21 cellular contexts compared by ENCODE assay signal in genomic region chr13:88005188-88005587, GRCh38.
DNase-seq lines count a peak whose midpoint lies in the region; TF ChIP-seq lines count a peak whose summit lies in the region.
"Had no signal": no experiment of that assay in that cellular context is flagged by ENCODE, and none has a peak within 500 bp of the region (broad histone marks: within the 10 kb centered on the region; RNA-seq: fewer than 3 reads in every experiment).

No MANE protein-coding gene starts in this region.

- WGBS in endodermal cell (ENCODE audit: insufficient coverage in 1 of 2, insufficient read length in 1 of 2), 2 experiments, result 84 to 86% methylated on average over 1 to 2 of the region's 2 CpGs

- CTCF ChIA-PET in OCI-LY7 (lab: Charles Lee; ENCODE audit: unreplicated experiment), result no interaction called here

- H3K9ac ChIP-seq in endodermal cell (ENCODE audit: extremely low read depth, low read length, poor library complexity, severe bottlenecking), result no peak overlapping the region

- H3K36me3 ChIP-seq in OCI-LY7 (ENCODE audit: insufficient read depth, low read length) (no peaks in the 10 kb centered on the region), endodermal cell (ENCODE audit: control insufficient read depth, insufficient read depth, low read length) (no peaks in the 10 kb centered on the region)
- H3K36me3 ChIP-seq: MG63, thyroid gland had no signal

- H3K4me1 Mint-ChIP-seq in endodermal cell, result no peaks in the 10 kb centered on the region
- no peaks in the 10 kb centered on the region for H3K4me1 Mint-ChIP-seq in activated T-helper 2 cell treated with anti-CD3 and anti-CD28 coated beads, Interferon-gamma antibody, Interleukin-2, Interleukin-4, amounts not matched to agents 10 μg/mL and 5 μg/mL and 100 μg/mL, durations not matched to agents 14 hours and 24 hours and 36 hours (ENCODE audit: low read depth)
- H3K4me1 Mint-ChIP-seq: activated naive CD8-positive, alpha-beta T cell treated with anti-CD3 and anti-CD28 coated beads for 36 hours; CD4-positive, alpha-beta memory T cell; neural crest cell; stimulated activated effector memory CD8-positive, alpha-beta T cell treated with anti-CD3 and anti-CD28 coated beads, Interleukin-12 subunit alpha, Interleukin-12 subunit beta, amount 100 ng/mL, for 72 hours had no signal

- TF ChIP-seq CTCF in OCI-LY7 (conservative IDR thresholded peaks at IDR 0.05; ENCODE audit: low read length), result 0 out of 2 replicates have a peak, but pooled peaks have one; percentile 34
- peak; percentile 21 for TF ChIP-seq CTCF in endodermal cell (conservative IDR thresholded peaks at IDR 0.05)
- TF ChIP-seq CTCF in GM20000 (IDR thresholded peaks at IDR 0.05; ENCODE audit: extremely low read depth, missing control alignments), result no peak

- H3K4me1 ChIP-seq in OCI-LY7 (ENCODE audit: insufficient read depth, low read length, poor library complexity, severe bottlenecking) (no peaks in the 10 kb centered on the region), endodermal cell (ENCODE audit: control insufficient read depth, insufficient read depth, low read length) (no peaks in the 10 kb centered on the region)
- H3K4me1 ChIP-seq: thyroid gland had no signal

- H3K4me2 ChIP-seq in OCI-LY7 (ENCODE audit: low read length), result no peak overlapping the region

- H3K4me3 ChIP-seq in OCI-LY7 (ENCODE audit: low read depth, low read length, poor library complexity, severe bottlenecking), result no peak overlapping the region
- H3K4me3 ChIP-seq in endodermal cell (ENCODE audit: low read length), result no peak overlapping the region
- H3K4me3 ChIP-seq: MG63, thyroid gland had no signal

- POLR2A ChIA-PET in OCI-LY7 (lab: Charles Lee), result no interaction called here

- H3K9me3 ChIP-seq in OCI-LY7 (ENCODE audit: low read length), result no peaks in the 10 kb centered on the region
- no peaks in the 10 kb centered on the region for H3K9me3 ChIP-seq in endodermal cell (ENCODE audit: control insufficient read depth, low read length)
- H3K9me3 ChIP-seq: MG63, thyroid gland had no signal

- no peaks in the 10 kb centered on the region for H3K9me3 Mint-ChIP-seq in endodermal cell
- H3K9me3 Mint-ChIP-seq in activated T-helper 2 cell treated with anti-CD3 and anti-CD28 coated beads, Interferon-gamma antibody, Interleukin-2, Interleukin-4, amounts not matched to agents 10 μg/mL and 5 μg/mL and 100 μg/mL, durations not matched to agents 14 hours and 24 hours and 36 hours, result peaks cover 16% of the 10 kb centered on the region
- H3K9me3 Mint-ChIP-seq: activated naive CD8-positive, alpha-beta T cell treated with anti-CD3 and anti-CD28 coated beads for 36 hours; neural crest cell had no signal

- H3K27me3 ChIP-seq in endodermal cell (ENCODE audit: control insufficient read depth, insufficient read depth, low read length, poor library complexity, severe bottlenecking), result no peaks in the 10 kb centered on the region
- H3K27me3 ChIP-seq: MG63, thyroid gland had no signal

- no peaks in the 10 kb centered on the region for H3K36me3 Mint-ChIP-seq in endodermal cell (ENCODE audit: low read depth)
- no peaks in the 10 kb centered on the region for H3K36me3 Mint-ChIP-seq in activated T-helper 2 cell treated with anti-CD3 and anti-CD28 coated beads, Interferon-gamma antibody, Interleukin-2, Interleukin-4, amounts not matched to agents 10 μg/mL and 5 μg/mL and 100 μg/mL, durations not matched to agents 14 hours and 24 hours and 36 hours (ENCODE audit: low read depth)
- H3K36me3 Mint-ChIP-seq: activated naive CD8-positive, alpha-beta T cell treated with anti-CD3 and anti-CD28 coated beads for 36 hours; CD4-positive, alpha-beta memory T cell; stimulated activated effector memory CD8-positive, alpha-beta T cell treated with anti-CD3 and anti-CD28 coated beads, Interleukin-12 subunit alpha, Interleukin-12 subunit beta, amount 100 ng/mL, for 72 hours had no signal

- no TSS peak for BruUV-seq in OCI-LY7 (replicated peaks; lab: Mats Ljungman, UMichigan)

- intact Hi-C loops in OCI-LY7 (cut with micrococcal nuclease; ENCODE audit: unreplicated experiment), result no loop called here
- intact Hi-C loops in activated T-helper 2 cell treated with anti-CD3 and anti-CD28 coated beads, Interferon-gamma antibody, Interleukin-2, Interleukin-4, amounts not matched to agents 10 μg/mL and 5 μg/mL and 100 μg/mL, durations not matched to agents 14 hours and 24 hours and 36 hours (cut with micrococcal nuclease), result no loop called here

- H3K4me3 Mint-ChIP-seq in endodermal cell, result no peak overlapping the region
- no peak overlapping the region for H3K4me3 Mint-ChIP-seq in activated T-helper 2 cell treated with anti-CD3 and anti-CD28 coated beads, Interferon-gamma antibody, Interleukin-2, Interleukin-4, amounts not matched to agents 10 μg/mL and 5 μg/mL and 100 μg/mL, durations not matched to agents 14 hours and 24 hours and 36 hours (ENCODE audit: low read depth)
- H3K4me3 Mint-ChIP-seq: activated naive CD8-positive, alpha-beta T cell treated with anti-CD3 and anti-CD28 coated beads for 36 hours; CD4-positive, alpha-beta memory T cell; neural crest cell; stimulated activated effector memory CD8-positive, alpha-beta T cell treated with anti-CD3 and anti-CD28 coated beads, Interleukin-12 subunit alpha, Interleukin-12 subunit beta, amount 100 ng/mL, for 72 hours had no signal

- no peaks in the 10 kb centered on the region for H4K20me1 ChIP-seq in OCI-LY7 (ENCODE audit: insufficient read depth, low read length)

- no peak overlapping the region for H3K27ac ChIP-seq in OCI-LY7 (ENCODE audit: low read depth, low read length, poor library complexity, severe bottlenecking)
- H3K27ac ChIP-seq in endodermal cell (ENCODE audit: low read depth, low read length), result no peak overlapping the region
- H3K27ac ChIP-seq: thyroid gland had no signal

- H2AFZ ChIP-seq in OCI-LY7 (ENCODE audit: low read length), result no peak overlapping the region

- no peak overlapping the region for H3K27ac Mint-ChIP-seq in endodermal cell
- no peak overlapping the region for H3K27ac Mint-ChIP-seq in activated T-helper 2 cell treated with anti-CD3 and anti-CD28 coated beads, Interferon-gamma antibody, Interleukin-2, Interleukin-4, amounts not matched to agents 10 μg/mL and 5 μg/mL and 100 μg/mL, durations not matched to agents 14 hours and 24 hours and 36 hours
- H3K27ac Mint-ChIP-seq: activated naive CD8-positive, alpha-beta T cell treated with anti-CD3 and anti-CD28 coated beads for 36 hours; CD4-positive, alpha-beta memory T cell; stimulated activated effector memory CD8-positive, alpha-beta T cell treated with anti-CD3 and anti-CD28 coated beads, Interleukin-12 subunit alpha, Interleukin-12 subunit beta, amount 100 ng/mL, for 72 hours had no signal

- H3K27me3 Mint-ChIP-seq in endodermal cell (ENCODE audit: insufficient read depth), result no peaks in the 10 kb centered on the region
- no peaks in the 10 kb centered on the region for H3K27me3 Mint-ChIP-seq in activated T-helper 2 cell treated with anti-CD3 and anti-CD28 coated beads, Interferon-gamma antibody, Interleukin-2, Interleukin-4, amounts not matched to agents 10 μg/mL and 5 μg/mL and 100 μg/mL, durations not matched to agents 14 hours and 24 hours and 36 hours (ENCODE audit: low read depth)
- H3K27me3 Mint-ChIP-seq: activated naive CD8-positive, alpha-beta T cell treated with anti-CD3 and anti-CD28 coated beads for 36 hours; CD4-positive, alpha-beta memory T cell had no signal

- no peaks in the 10 kb centered on the region for H3K9me2 ChIP-seq in OCI-LY7 (ENCODE audit: insufficient read depth, low read length)

- H3K79me2 ChIP-seq in OCI-LY7 (ENCODE audit: insufficient read depth, low read depth, low read length), result no peaks in the 10 kb centered on the region

- peak; percentile 21 for DNase-seq in NCI-H748 (lab: John Stamatoyannopoulos, UW; ENCODE audit: unreplicated experiment)
- no peak for DNase-seq in NCI-H748 treated with DMSO at 0.1 percent for 48 hours (lab: John Stamatoyannopoulos, UW)
- no peak for DNase-seq in OCI-LY7 (ENCODE audit: low spot score)
- no peak for DNase-seq in endodermal cell
- no peak for DNase-seq in GM20000 (ENCODE audit: low spot score)
- DNase-seq in superior temporal gyrus (ENCODE audit: extremely low spot score), result no peak
- DNase-seq in activated T-helper 2 cell treated with anti-CD3 and anti-CD28 coated beads, Interferon-gamma antibody, Interleukin-2, Interleukin-4, amounts not matched to agents 10 μg/mL and 5 μg/mL and 100 μg/mL, durations not matched to agents 14 hours and 24 hours and 36 hours (ENCODE audit: low spot score), result no peak
- DNase-seq in NCI-H2107 treated with DMSO at 0.1 percent for 48 hours (lab: John Stamatoyannopoulos, UW; ENCODE audit: unreplicated experiment), result no peak
- DNase-seq: 8988T; activated CD4-positive, alpha-beta T cell treated with anti-CD3 and anti-CD28 coated beads, Interleukin-2, amount 50 U/mL, for 48 hours; activated naive CD8-positive, alpha-beta T cell treated with anti-CD3 and anti-CD28 coated beads for 36 hours; activated T-cell treated with anti-CD3 and anti-CD28 coated beads, Interleukin-2, amount 50 U/mL, for 1 hour; CD4-positive, alpha-beta memory T cell; hypothalamus; kidney glomerular epithelial cell; MG63; NCI-H2029 treated with DMSO at 0.1 percent for 48 hours; NCI-H510A; thyroid gland had no signal
